In the genomic region with DNA sequence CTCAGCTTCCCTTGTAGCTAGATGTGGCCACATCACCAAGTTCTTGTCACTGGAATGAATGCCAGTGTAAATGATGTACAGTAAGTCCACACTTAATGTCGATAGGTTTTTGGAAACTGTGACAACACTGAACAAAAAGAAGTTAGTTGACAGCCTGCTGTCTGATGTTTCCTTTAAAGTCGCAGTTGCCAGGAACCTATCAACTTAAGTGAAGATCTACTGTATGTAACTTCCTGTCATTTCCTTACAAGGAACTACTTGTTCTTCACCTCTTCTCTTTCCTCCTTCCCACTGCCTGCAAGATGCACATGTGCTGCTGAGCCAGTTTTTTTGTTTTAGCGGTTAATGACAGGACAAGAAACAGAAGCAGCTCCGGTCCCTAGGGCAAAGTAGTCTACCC, we compare ENCODE assay signal across 1 cellular context.
TF ChIP-seq lines count a peak whose summit lies in the region.

No MANE protein-coding gene starts in this region.

TF ChIP-seq in HepG2, 621 proteins besides CTCF, POLR2A, EP300 and RAD21:
- TF ChIP-seq ZNF432 (CRISPR knock-in tag; IDR thresholded peaks at IDR 0.05; ENCODE audit: borderline replicate concordance): no peak
